In the genomic region with DNA sequence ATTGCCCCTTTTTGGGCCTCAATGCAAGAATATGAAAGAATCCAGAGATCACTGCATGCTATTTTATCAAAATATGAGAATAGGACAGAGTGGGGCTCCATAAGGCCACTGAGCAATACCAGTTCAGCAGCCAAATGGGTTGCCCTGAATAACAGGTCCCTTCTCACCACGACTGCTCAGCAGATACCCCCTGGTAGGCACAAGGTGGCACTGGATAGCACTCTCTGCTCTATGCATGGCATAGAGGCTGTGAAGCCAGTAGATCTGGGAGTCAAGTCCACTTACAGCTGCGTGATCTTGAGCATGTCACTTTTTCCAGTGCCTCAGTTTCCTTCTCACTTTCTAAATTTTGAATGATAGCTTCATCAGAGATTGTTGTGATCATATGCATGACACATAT, we compare ENCODE assay signal across 20 cellular contexts.
"Had no signal": no experiment of that assay in that cellular context is flagged by ENCODE, and none has a peak within 500 bp of the region (broad histone marks: within the 10 kb centered on the region; RNA-seq: fewer than 3 reads in every experiment).

No MANE protein-coding gene starts in this region.

- DNase-seq: activated CD4-positive, alpha-beta T cell treated with anti-CD3 and anti-CD28 coated beads, Interleukin-2, amount 10 ng/mL, durations not matched to agents 7 days and 5 days; activated CD8-positive, alpha-beta memory T cell treated with anti-CD3 and anti-CD28 coated beads, Interleukin-2, amount 50 U/mL, for 4 hours; activated effector memory CD4-positive, alpha-beta T cell treated with Interleukin-2 at 50 U/mL for 16 hours; activated naive CD4-positive, alpha-beta T cell treated with anti-CD3 and anti-CD28 coated beads, Interleukin-2, amount 10 ng/mL, durations not matched to agents 7 days and 5 days; activated naive CD8-positive, alpha-beta T cell treated with anti-CD3 and anti-CD28 coated beads, Interleukin-2, amount 50 U/mL, for 24 hours; activated T-cell treated with anti-CD3 and anti-CD28 coated beads, Interleukin-2, amount 50 U/mL, for 48 hours; anterior cingulate cortex; brain microvascular endothelial cell; cortex of kidney; effector CD4-positive, alpha-beta T cell; gastrocnemius medialis; heart left ventricle; left ventricle myocardium inferior; mammary epithelial cell; naive B cell; right lobe of liver; stimulated activated CD4-positive, alpha-beta T cell treated with anti-CD3 and anti-CD28 coated beads, Interleukin-4, amount 100 ng/mL, for 4 hours; upper lobe of left lung had no signal

- ATAC-seq: activated naive CD8-positive, alpha-beta T cell treated with anti-CD3 and anti-CD28 coated beads, Interleukin-2, amount 50 U/mL, for 24 hours; esophagus mucosa; gastrocnemius medialis; heart left ventricle; stimulated activated memory B cell treated with anti-CD40 and anti-IgM and Interleukin-4, amounts not matched to agents 10 μg/mL and 1 μg/mL and 100 μg/mL, for 72 hours had no signal
